Comparison of ENCODE assay signal across 1 cellular context in the genomic region with DNA sequence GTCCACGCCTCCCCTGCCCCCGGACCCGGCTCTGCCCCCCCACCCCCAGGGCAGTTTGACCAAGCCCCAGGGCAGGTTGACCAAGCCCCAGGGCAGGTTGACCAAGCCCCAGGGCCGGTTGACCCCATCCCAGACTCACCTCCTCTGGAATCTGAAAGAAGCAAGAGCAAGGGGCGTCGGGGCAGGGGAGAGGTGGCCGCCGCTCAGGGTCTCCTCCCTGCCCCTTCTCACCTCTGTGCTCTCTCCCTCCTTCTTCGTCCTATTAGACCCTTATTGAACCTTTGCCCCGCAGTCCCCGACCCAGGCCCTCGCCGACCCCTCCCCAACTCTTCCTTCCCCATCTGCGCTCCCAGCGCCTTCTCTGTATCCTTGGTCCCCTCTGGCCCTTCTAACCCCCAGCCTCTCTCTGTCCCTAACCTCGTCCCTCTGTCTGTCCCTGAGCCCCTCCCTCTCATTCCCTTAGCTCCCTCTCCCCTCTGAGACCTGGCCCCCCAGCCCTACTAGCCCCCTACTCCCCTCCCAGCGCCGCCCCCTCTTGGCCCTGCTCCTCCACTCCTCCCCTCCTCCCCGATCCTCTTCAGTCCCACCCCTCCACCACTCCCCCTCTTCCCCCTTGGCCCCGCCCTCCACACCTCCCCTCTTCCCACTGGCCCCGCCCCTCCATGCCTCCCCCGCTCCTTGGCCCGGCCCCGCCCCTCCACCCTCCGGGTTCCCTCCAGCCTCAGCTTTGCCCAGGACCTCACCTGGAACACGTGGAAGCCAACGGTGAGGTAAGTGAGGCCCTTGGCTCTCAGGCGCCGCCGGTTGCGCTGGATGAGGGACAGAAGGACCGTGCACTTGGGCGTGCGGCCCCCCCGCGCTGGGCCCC.
A peak's percentile ranks its signal among the peaks of the same experiment; 100 is the strongest.
TF ChIP-seq lines count a peak whose summit lies in the region.

No MANE protein-coding gene starts in this region.

TF ChIP-seq in HEK293, 187 proteins besides CTCF, POLR2A, EP300 and RAD21 (continued from another document and continues in another):
- TF ChIP-seq, protein P1, sequence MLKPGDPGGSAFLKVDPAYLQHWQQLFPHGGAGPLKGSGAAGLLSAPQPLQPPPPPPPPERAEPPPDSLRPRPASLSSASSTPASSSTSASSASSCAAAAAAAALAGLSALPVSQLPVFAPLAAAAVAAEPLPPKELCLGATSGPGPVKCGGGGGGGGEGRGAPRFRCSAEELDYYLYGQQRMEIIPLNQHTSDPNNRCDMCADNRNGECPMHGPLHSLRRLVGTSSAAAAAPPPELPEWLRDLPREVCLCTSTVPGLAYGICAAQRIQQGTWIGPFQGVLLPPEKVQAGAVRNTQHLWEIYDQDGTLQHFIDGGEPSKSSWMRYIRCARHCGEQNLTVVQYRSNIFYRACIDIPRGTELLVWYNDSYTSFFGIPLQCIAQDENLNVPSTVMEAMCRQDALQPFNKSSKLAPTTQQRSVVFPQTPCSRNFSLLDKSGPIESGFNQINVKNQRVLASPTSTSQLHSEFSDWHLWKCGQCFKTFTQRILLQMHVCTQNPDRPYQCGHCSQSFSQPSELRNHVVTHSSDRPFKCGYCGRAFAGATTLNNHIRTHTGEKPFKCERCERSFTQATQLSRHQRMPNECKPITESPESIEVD (tag by site-specific recombination; IDR thresholded peaks at IDR 0.05) = no peak
- TF ChIP-seq ZNF777 (tag by site-specific recombination; IDR thresholded peaks at IDR 0.05; ENCODE audit: borderline replicate concordance) (peak; percentile 59), ZSCAN16 (tag by site-specific recombination; IDR thresholded peaks at IDR 0.05) (peak; percentile 24; the same call in 1 of the 2 replicates), ZNF23 (tag by site-specific recombination; IDR thresholded peaks at IDR 0.05; ENCODE audit: borderline replicate concordance) (no peak), ZNF530 (tag by site-specific recombination; IDR thresholded peaks at IDR 0.05; ENCODE audit: low read depth) (no peak), ZBTB48 (tag by site-specific recombination; IDR thresholded peaks at IDR 0.05) (peak; percentile 81; the same call in 1 of the 2 replicates), ZNF600 (tag by site-specific recombination; IDR thresholded peaks at IDR 0.05) (no peak), ZNF792 (tag by site-specific recombination; IDR thresholded peaks at IDR 0.05) (0 out of 2 replicates have a peak, but pooled peaks have one; percentile 51), KLF8 (tag by site-specific recombination; IDR thresholded peaks at IDR 0.05) (peak; percentile 86), PRDM1 (tag by site-specific recombination; IDR thresholded peaks at IDR 0.05) (no peak), ZNF391 (tag by site-specific recombination; IDR thresholded peaks at IDR 0.05; ENCODE audit: borderline replicate concordance, low read depth) (no peak), ZNF214 (tag by site-specific recombination; IDR thresholded peaks at IDR 0.05; ENCODE audit: borderline replicate concordance) (no peak), ZBTB8A (tag by site-specific recombination; IDR thresholded peaks at IDR 0.05) (no peak), TCF7L2 (IDR thresholded peaks at IDR 0.05; ENCODE audit: borderline replicate concordance, low read depth, low read length) (no peak), GLIS2 (tag by site-specific recombination; IDR thresholded peaks at IDR 0.05) (peak; percentile 47; the same call in 1 of the 2 replicates), ZNF19 (tag by site-specific recombination; IDR thresholded peaks at IDR 0.05; ENCODE audit: low read depth) (no peak), ZNF664 (tag by site-specific recombination; IDR thresholded peaks at IDR 0.05) (no peak), ZNF114 (tag by site-specific recombination; IDR thresholded peaks at IDR 0.05) (no peak), ZNF560 (tag by site-specific recombination; IDR thresholded peaks at IDR 0.05; ENCODE audit: borderline replicate concordance) (no peak), ZNF785 (tag by site-specific recombination; IDR thresholded peaks at IDR 0.05) (peak; percentile 63; the same call in 1 of the 2 replicates), ZNF521 (tag by site-specific recombination; IDR thresholded peaks at IDR 0.05) (peak; percentile 9; the same call in 1 of the 2 replicates), ZNF24 (tag by site-specific recombination; IDR thresholded peaks at IDR 0.05) (no peak), ZNF157 (tag by site-specific recombination; IDR thresholded peaks at IDR 0.05) (0 out of 2 replicates have a peak, but pooled peaks have one; percentile 39), ZNF623 (tag by site-specific recombination; IDR thresholded peaks at IDR 0.05) (0 out of 2 replicates have a peak, but pooled peaks have one; percentile 13), SCRT1 (tag by site-specific recombination; IDR thresholded peaks at IDR 0.05; ENCODE audit: borderline replicate concordance) (no peak), ZNF248 (tag by site-specific recombination; IDR thresholded peaks at IDR 0.05) (no peak), ZNF510 (tag by site-specific recombination; IDR thresholded peaks at IDR 0.05; ENCODE audit: insufficient replicate concordance) (no peak)
- TF ChIP-seq, protein P2, sequence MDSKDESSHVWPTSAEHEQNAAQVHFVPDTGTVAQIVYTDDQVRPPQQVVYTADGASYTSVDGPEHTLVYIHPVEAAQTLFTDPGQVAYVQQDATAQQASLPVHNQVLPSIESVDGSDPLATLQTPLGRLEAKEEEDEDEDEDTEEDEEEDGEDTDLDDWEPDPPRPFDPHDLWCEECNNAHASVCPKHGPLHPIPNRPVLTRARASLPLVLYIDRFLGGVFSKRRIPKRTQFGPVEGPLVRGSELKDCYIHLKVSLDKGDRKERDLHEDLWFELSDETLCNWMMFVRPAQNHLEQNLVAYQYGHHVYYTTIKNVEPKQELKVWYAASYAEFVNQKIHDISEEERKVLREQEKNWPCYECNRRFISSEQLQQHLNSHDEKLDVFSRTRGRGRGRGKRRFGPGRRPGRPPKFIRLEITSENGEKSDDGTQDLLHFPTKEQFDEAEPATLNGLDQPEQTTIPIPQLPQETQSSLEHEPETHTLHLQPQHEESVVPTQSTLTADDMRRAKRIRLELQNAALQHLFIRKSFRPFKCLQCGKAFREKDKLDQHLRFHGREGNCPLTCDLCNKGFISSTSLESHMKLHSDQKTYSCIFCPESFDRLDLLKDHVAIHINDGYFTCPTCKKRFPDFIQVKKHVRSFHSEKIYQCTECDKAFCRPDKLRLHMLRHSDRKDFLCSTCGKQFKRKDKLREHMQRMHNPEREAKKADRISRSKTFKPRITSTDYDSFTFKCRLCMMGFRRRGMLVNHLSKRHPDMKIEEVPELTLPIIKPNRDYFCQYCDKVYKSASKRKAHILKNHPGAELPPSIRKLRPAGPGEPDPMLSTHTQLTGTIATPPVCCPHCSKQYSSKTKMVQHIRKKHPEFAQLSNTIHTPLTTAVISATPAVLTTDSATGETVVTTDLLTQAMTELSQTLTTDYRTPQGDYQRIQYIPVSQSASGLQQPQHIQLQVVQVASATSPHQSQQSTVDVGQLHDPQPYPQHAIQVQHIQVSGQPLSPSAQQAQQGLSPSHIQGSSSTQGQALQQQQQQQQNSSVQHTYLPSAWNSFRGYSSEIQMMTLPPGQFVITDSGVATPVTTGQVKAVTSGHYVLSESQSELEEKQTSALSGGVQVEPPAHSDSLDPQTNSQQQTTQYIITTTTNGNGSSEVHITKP (tag by site-specific recombination; IDR thresholded peaks at IDR 0.05) = no peak
- TF ChIP-seq, protein P3, sequence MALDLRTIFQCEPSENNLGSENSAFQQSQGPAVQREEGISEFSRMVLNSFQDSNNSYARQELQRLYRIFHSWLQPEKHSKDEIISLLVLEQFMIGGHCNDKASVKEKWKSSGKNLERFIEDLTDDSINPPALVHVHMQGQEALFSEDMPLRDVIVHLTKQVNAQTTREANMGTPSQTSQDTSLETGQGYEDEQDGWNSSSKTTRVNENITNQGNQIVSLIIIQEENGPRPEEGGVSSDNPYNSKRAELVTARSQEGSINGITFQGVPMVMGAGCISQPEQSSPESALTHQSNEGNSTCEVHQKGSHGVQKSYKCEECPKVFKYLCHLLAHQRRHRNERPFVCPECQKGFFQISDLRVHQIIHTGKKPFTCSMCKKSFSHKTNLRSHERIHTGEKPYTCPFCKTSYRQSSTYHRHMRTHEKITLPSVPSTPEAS (tag by site-specific recombination; IDR thresholded peaks at IDR 0.05) = no peak
- TF ChIP-seq, protein P4, sequence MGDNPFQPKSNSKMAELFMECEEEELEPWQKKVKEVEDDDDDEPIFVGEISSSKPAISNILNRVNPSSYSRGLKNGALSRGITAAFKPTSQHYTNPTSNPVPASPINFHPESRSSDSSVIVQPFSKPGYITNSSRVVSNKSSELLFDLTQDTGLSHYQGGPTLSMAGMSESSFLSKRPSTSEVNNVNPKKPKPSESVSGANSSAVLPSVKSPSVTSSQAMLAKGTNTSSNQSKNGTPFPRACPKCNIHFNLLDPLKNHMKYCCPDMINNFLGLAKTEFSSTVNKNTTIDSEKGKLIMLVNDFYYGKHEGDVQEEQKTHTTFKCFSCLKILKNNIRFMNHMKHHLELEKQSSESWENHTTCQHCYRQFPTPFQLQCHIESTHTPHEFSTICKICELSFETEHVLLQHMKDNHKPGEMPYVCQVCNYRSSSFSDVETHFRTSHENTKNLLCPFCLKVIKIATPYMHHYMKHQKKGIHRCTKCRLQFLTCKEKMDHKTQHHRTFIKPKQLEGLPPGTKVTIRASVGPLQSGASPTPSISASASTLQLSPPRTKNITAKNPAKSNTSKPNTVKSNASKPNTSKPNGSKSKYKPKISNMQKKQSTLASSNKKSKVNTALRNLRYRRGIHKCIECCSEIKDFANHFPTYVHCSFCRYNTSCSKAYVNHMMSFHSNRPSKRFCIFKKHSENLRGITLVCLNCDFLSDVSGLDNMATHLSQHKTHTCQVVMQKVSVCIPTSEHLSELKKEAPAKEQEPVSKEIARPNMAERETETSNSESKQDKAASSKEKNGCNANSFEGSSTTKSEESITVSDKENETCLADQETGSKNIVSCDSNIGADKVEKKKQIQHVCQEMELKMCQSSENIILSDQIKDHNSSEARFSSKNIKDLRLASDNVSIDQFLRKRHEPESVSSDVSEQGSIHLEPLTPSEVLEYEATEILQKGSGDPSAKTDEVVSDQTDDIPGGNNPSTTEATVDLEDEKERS (tag by site-specific recombination; IDR thresholded peaks at IDR 0.05) = peak; percentile 42; the same call in 1 of the 2 replicates
- TF ChIP-seq, protein P5, sequence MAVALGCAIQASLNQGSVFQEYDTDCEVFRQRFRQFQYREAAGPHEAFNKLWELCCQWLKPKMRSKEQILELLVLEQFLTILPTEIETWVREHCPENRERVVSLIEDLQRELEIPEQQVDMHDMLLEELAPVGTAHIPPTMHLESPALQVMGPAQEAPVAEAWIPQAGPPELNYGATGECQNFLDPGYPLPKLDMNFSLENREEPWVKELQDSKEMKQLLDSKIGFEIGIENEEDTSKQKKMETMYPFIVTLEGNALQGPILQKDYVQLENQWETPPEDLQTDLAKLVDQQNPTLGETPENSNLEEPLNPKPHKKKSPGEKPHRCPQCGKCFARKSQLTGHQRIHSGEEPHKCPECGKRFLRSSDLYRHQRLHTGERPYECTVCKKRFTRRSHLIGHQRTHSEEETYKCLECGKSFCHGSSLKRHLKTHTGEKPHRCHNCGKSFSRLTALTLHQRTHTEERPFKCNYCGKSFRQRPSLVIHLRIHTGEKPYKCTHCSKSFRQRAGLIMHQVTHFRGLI (tag by site-specific recombination; IDR thresholded peaks at IDR 0.05) = no peak
- TF ChIP-seq, protein P6, sequence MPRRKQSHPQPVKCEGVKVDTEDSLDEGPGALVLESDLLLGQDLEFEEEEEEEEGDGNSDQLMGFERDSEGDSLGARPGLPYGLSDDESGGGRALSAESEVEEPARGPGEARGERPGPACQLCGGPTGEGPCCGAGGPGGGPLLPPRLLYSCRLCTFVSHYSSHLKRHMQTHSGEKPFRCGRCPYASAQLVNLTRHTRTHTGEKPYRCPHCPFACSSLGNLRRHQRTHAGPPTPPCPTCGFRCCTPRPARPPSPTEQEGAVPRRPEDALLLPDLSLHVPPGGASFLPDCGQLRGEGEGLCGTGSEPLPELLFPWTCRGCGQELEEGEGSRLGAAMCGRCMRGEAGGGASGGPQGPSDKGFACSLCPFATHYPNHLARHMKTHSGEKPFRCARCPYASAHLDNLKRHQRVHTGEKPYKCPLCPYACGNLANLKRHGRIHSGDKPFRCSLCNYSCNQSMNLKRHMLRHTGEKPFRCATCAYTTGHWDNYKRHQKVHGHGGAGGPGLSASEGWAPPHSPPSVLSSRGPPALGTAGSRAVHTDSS (tag by site-specific recombination; IDR thresholded peaks at IDR 0.05) = no peak
- TF ChIP-seq, protein P7, sequence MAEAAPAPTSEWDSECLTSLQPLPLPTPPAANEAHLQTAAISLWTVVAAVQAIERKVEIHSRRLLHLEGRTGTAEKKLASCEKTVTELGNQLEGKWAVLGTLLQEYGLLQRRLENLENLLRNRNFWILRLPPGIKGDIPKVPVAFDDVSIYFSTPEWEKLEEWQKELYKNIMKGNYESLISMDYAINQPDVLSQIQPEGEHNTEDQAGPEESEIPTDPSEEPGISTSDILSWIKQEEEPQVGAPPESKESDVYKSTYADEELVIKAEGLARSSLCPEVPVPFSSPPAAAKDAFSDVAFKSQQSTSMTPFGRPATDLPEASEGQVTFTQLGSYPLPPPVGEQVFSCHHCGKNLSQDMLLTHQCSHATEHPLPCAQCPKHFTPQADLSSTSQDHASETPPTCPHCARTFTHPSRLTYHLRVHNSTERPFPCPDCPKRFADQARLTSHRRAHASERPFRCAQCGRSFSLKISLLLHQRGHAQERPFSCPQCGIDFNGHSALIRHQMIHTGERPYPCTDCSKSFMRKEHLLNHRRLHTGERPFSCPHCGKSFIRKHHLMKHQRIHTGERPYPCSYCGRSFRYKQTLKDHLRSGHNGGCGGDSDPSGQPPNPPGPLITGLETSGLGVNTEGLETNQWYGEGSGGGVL (tag by site-specific recombination; IDR thresholded peaks at IDR 0.05) = peak; percentile 86
- TF ChIP-seq, protein P8, sequence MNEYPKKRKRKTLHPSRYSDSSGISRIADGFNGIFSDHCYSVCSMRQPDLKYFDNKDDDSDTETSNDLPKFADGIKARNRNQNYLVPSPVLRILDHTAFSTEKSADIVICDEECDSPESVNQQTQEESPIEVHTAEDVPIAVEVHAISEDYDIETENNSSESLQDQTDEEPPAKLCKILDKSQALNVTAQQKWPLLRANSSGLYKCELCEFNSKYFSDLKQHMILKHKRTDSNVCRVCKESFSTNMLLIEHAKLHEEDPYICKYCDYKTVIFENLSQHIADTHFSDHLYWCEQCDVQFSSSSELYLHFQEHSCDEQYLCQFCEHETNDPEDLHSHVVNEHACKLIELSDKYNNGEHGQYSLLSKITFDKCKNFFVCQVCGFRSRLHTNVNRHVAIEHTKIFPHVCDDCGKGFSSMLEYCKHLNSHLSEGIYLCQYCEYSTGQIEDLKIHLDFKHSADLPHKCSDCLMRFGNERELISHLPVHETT (tag by site-specific recombination; IDR thresholded peaks at IDR 0.05) = no peak
- TF ChIP-seq, protein P9, sequence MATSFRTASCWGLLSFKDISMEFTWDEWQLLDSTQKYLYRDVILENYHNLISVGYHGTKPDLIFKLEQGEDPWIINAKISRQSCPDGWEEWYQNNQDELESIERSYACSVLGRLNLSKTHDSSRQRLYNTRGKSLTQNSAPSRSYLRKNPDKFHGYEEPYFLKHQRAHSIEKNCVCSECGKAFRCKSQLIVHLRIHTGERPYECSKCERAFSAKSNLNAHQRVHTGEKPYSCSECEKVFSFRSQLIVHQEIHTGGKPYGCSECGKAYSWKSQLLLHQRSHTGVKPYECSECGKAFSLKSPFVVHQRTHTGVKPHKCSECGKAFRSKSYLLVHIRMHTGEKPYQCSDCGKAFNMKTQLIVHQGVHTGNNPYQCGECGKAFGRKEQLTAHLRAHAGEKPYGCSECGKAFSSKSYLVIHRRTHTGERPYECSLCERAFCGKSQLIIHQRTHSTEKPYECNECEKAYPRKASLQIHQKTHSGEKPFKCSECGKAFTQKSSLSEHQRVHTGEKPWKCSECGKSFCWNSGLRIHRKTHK (tag by site-specific recombination; IDR thresholded peaks at IDR 0.05) = no peak
